In the genomic region with DNA sequence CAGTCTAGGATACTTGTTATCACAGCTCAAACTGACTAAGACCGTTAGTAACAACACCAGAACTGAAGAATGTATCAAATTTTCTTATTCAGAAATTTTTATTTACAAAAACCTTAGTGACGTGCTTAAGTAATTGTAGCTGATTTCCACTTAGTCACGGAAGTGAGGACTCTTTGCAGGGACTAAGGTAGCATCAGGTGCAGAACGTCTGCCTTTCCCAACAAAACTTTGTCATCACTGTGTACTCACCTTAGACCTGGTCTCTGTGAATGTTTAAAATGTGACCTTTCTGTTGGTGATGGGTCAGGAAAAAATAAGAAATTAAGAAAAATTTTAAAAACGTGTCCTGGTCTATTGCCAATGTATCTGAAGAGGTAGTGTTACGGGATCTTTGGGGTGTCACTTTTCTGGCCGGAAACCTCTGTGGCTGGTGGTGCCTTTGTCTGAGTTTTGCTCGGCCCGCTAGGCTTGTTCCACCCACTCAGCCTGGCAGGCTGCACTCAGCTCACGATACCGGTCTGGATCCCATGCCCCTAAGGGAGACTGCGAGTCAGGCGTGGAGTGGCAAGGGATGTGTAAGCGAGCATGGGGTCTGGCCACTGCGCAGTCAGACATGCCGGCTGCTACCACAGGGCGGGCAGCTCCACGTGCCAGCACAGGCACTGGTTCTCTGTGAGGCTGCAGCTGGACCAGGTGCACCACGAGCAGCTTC, we compare ENCODE assay signal across 11 cellular contexts. TPM values are rescaled to one million over a fixed set of nuclear protein-coding genes. Genes with fewer than 3 reads are reported as not detected.
DNase-seq lines count a peak whose midpoint lies in the region; ATAC-seq and TF ChIP-seq lines count a peak whose summit lies in the region.
"Had no signal": no experiment of that assay in that cellular context is flagged by ENCODE, and none has a peak within 500 bp of the region (broad histone marks: within the 10 kb centered on the region; RNA-seq: fewer than 3 reads in every experiment).

No MANE protein-coding gene starts in this region.

- intact Hi-C loops in heart right ventricle (cut with DNase I), result loop anchor here in 4 of 10 donors (5.0 to 10.0 kb wide), 3 partner anchors 84 to 611 kb away; a partner anchor contains a TSS

- ATAC-seq in activated T-cell treated with anti-CD3 and anti-CD28 coated beads, Interleukin-2, amount 50 U/mL, for 4 hours, result peak; percentile 11 to 15
- ATAC-seq in heart right ventricle (peak in 2 of 8 donors; percentile 11 to 25), HG02973 (IDR thresholded peaks at IDR 0.05; ENCODE audit: unreplicated experiment) (no peak)

- peaks cover 11 to 70% (median 58%) of the 10 kb centered on the region in 9 donors for H3K4me1 ChIP-seq in heart right ventricle

- peak overlapping the region in 9 of 10 donors; percentile 13 to 83 (median 72) for H3K27ac ChIP-seq in heart right ventricle

- no peaks in the 10 kb centered on the region for H3K36me3 ChIP-seq in heart right ventricle

- H3K27me3 ChIP-seq in heart right ventricle, result no peaks in the 10 kb centered on the region

- no peaks in the 10 kb centered on the region for H3K9me3 ChIP-seq in heart right ventricle

- peak overlapping the region; percentile 85 for H3K4me3 Mint-ChIP-seq in activated T-cell treated with anti-CD3 and anti-CD28 coated beads, Interleukin-2, amount 50 U/mL, for 4 hours
- H3K4me3 Mint-ChIP-seq: HFFc6 had no signal

- WGBS in heart right ventricle, 2 donors, result 79 to 84% methylated on average over 19 of the region's 19 CpGs

- H3K27me3 Mint-ChIP-seq in activated T-cell treated with anti-CD3 and anti-CD28 coated beads, Interleukin-2, amount 50 U/mL, for 4 hours (ENCODE audit: low read depth), result no peaks in the 10 kb centered on the region

- peak; percentile 42 for DNase-seq in T follicular helper cell (ENCODE audit: low read depth)
- peak; percentile 53 for DNase-seq in activated T-cell treated with anti-CD3 and anti-CD28 coated beads, Interleukin-2, amount 50 U/mL, for 4 hours
- DNase-seq in heart right ventricle, result no peak
- DNase-seq in stimulated activated CD8-positive, alpha-beta memory T cell treated with anti-CD3 and anti-CD28 coated beads, Interleukin-12 subunit alpha, Interleukin-12 subunit beta, amount 100 ng/mL, for 4 hours (ENCODE audit: low read depth), result peak; percentile 36
- DNase-seq in mucosa of gallbladder (ENCODE audit: low spot score), result no peak
- DNase-seq in superior temporal gyrus (ENCODE audit: extremely low spot score), result no peak
- no peak for DNase-seq in mesenteric fat pad (ENCODE audit: low spot score)
- DNase-seq: HFFc6, NCI-H510A treated with DMSO at 0.1 percent for 48 hours, small intestine had no signal

- TF ChIP-seq CTCF in heart right ventricle (IDR thresholded peaks at IDR 0.05), result no peak

- peak overlapping the region in 1 of 10 donors; percentile 10 for H3K4me3 ChIP-seq in heart right ventricle

- H3K36me3 Mint-ChIP-seq in activated T-cell treated with anti-CD3 and anti-CD28 coated beads, Interleukin-2, amount 50 U/mL, for 4 hours (ENCODE audit: insufficient read depth), result no peaks in the 10 kb centered on the region

- H3K9me3 Mint-ChIP-seq in activated T-cell treated with anti-CD3 and anti-CD28 coated beads, Interleukin-2, amount 50 U/mL, for 4 hours, result no peaks in the 10 kb centered on the region
- H3K9me3 Mint-ChIP-seq: HFFc6 had no signal

- peaks cover 92% of the 10 kb centered on the region for H3K4me1 Mint-ChIP-seq in activated T-cell treated with anti-CD3 and anti-CD28 coated beads, Interleukin-2, amount 50 U/mL, for 4 hours (ENCODE audit: low read depth)

RNA-seq across cellular contexts. Expression of a gene that starts 24.1 kb away (rescaled TPM):
- total RNA-seq in activated T-cell treated with anti-CD3 and anti-CD28 coated beads, Interleukin-2, amount 50 U/mL, for 4 hours, result 10 to 100 TPM; 59.0 to 78.1 (median 74.3) TPM
- total RNA-seq in heart right ventricle (10 to 100 TPM in 2 of 10 donors, 1 to 10 TPM in 8; 5.6 to 12.3 (median 8.3) TPM), mucosa of gallbladder (6.0 TPM), mesenteric fat pad (22.9 TPM)
- polyA plus RNA-seq in heart right ventricle, result 1 to 10 TPM; 3.7 to 5.9 TPM

Comparison
In these comparisons a context has a peak if more than half of its experiments do, and no peak if none do; other contexts are left out.
1. DNase-seq: peak in T follicular helper cell (single experiment), activated T-cell treated with anti-CD3 and anti-CD28 coated beads, Interleukin-2, amount 50 U/mL, for 4 hours (single experiment) and stimulated activated CD8-positive, alpha-beta memory T cell treated with anti-CD3 and anti-CD28 coated beads, Interleukin-12 subunit alpha, Interleukin-12 subunit beta, amount 100 ng/mL, for 4 hours (single experiment); none in heart right ventricle (0 of 2), mucosa of gallbladder (single experiment), superior temporal gyrus (single experiment) and mesenteric fat pad (single experiment).